In the genomic region with DNA sequence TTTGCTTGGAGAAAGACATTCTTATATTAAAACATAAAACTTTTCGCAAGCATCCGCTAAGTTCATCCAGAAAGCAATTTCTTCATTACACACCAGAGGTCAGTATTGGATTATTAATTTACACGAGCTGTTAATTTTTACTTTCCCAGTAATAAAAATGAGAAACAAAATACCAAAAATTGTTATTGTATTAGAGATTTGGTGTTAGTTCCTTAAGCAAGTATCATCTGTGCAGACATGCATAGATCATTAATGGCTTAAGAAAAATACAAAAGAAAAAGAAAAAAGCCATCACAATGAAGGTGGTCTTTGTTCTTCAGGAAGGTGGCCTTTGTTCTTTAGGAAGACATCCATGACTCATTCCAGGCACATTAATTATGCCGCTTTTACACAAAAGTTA, we compare ENCODE assay signal across 8 cellular contexts. TPM values are rescaled to one million over a fixed set of nuclear protein-coding genes. Genes with fewer than 3 reads are reported as not detected.
DNase-seq lines count a peak whose midpoint lies in the region; ATAC-seq and TF ChIP-seq lines count a peak whose summit lies in the region.

No MANE protein-coding gene starts in this region.

- BruUV-seq in Calu3 (replicated peaks; lab: Mats Ljungman, UMichigan) = no TSS peak

- no peak overlapping the region for H3K27ac Mint-ChIP-seq in Calu3 (ENCODE audit: unreplicated experiment)
- H3K27ac Mint-ChIP-seq in nephron progenitor cell = no peak overlapping the region

- peaks cover 17% of the 10 kb centered on the region for H3K4me1 Mint-ChIP-seq in Calu3 (ENCODE audit: low read depth, unreplicated experiment)
- no peaks in the 10 kb centered on the region for H3K4me1 Mint-ChIP-seq in nephron progenitor cell

- H3K9me3 Mint-ChIP-seq in Calu3 (ENCODE audit: low read depth, unreplicated experiment) (no peaks in the 10 kb centered on the region), nephron progenitor cell (no peaks in the 10 kb centered on the region)

- H3K4me3 Mint-ChIP-seq in Calu3 (ENCODE audit: low read depth, unreplicated experiment) (no peak overlapping the region), nephron progenitor cell (no peak overlapping the region)

- CTCF ChIA-PET in Calu3 (lab: Charles Lee) = interaction anchor here (0.7 to 2.6 kb wide), 9 partner anchors 22 to 919 kb away, joined by 3 to 31 read pairs (median 6); a partner anchor contains a TSS

- ATAC-seq in GM18502 (IDR thresholded peaks at IDR 0.05; ENCODE audit: poor library complexity, unreplicated experiment) (no peak), GM21390 (IDR thresholded peaks at IDR 0.05; ENCODE audit: unreplicated experiment) (no peak)

- intact Hi-C loops in Calu3 (cut with micrococcal nuclease; ENCODE audit: unreplicated experiment) = loop anchor here (1.0 to 2.0 kb wide), 4 partner anchors 180 to 917 kb away; no protein-coding TSS in a partner anchor

- H3K4me3 ChIP-seq in LNCaP clone FGC (ENCODE audit: low read depth, low read length) (no peak overlapping the region), cardiac fibroblast (replicated peaks in 1 of 2; ENCODE audit: low read depth in 2 of 2, low read length in 2 of 2) (no peak overlapping the region)

- TF ChIP-seq CTCF in Calu3 (IDR thresholded peaks at IDR 0.05; ENCODE audit: unreplicated experiment) = peak; percentile 53
- peak; percentile 32 for TF ChIP-seq CTCF in LNCaP clone FGC (IDR thresholded peaks at IDR 0.05; ENCODE audit: control insufficient read depth, extremely low read depth, insufficient read depth)
- TF ChIP-seq CTCF in cardiac fibroblast (IDR thresholded peaks at IDR 0.05; ENCODE audit: low read depth, low read length) = peak; percentile 48
- peak; percentile 70 for TF ChIP-seq CTCF in nephron progenitor cell (IDR thresholded peaks at IDR 0.05)

- DNase-seq in Calu3 (no peak), LNCaP clone FGC (ENCODE audit: low read depth) (no peak), cardiac fibroblast (ENCODE audit: low read depth in 2 of 2) (peak; percentile 51 to 57), nephron progenitor cell (no peak), HK-2 (ENCODE audit: unreplicated experiment) (no peak)
- no peak for DNase-seq in activated CD4-positive, alpha-beta T cell treated with anti-CD3 and anti-CD28 coated beads, Interleukin-2, amount 50 U/mL, for 48 hours

- no peaks in the 10 kb centered on the region for H3K27me3 Mint-ChIP-seq in Calu3 (ENCODE audit: unreplicated experiment)
- peaks cover 6% of the 10 kb centered on the region for H3K27me3 Mint-ChIP-seq in nephron progenitor cell (ENCODE audit: low read depth, poor library complexity)

- no peaks in the 10 kb centered on the region for H3K36me3 Mint-ChIP-seq in Calu3 (ENCODE audit: insufficient read depth, unreplicated experiment)
- H3K36me3 Mint-ChIP-seq in nephron progenitor cell (ENCODE audit: low read depth) = no peaks in the 10 kb centered on the region

RNA-seq across cellular contexts. Expression of a gene that starts 53.6 kb away (rescaled TPM):
- total RNA-seq in Calu3 (2022) = 56.5 and 68.2 TPM in 2 replicates

Comparison
In these comparisons a context has a peak if more than half of its experiments do, and no peak if none do; other contexts are left out.
1. DNase-seq: peak in cardiac fibroblast (2 of 2); none in Calu3 (single experiment), LNCaP clone FGC (single experiment), nephron progenitor cell (single experiment), HK-2 (single experiment) and activated CD4-positive, alpha-beta T cell treated with anti-CD3 and anti-CD28 coated beads, Interleukin-2, amount 50 U/mL, for 48 hours (0 of 2).
2. Peak in every context shown above with its lines, with median percentiles within 50 percentile points of each other: CTCF ChIP-seq.